Comparison of ENCODE assay signal across 25 cellular contexts in genomic region chr3:43155016-43155415, GRCh38.
"Had no signal": no experiment of that assay in that cellular context is flagged by ENCODE, and none has a peak within 500 bp of the region (broad histone marks: within the 10 kb centered on the region; RNA-seq: fewer than 3 reads in every experiment).

No MANE protein-coding gene starts in this region.

- H3K27me3 Mint-ChIP-seq: activated CD8-positive, alpha-beta T cell treated with anti-CD3 and anti-CD28 coated beads for 36 hours had no signal

- H3K4me3 ChIP-seq: adrenal gland, body of pancreas, gastrocnemius medialis, left lung, lung, prostate gland, sigmoid colon, stomach, tibial artery had no signal

- H3K27ac Mint-ChIP-seq: activated B cell treated with CpG ODN at 0.5 μM for 24 hours; activated CD8-positive, alpha-beta memory T cell treated with anti-CD3 and anti-CD28 coated beads, Interleukin-2, amount 10 ng/mL, durations not matched to agents 7 days and 5 days; activated CD8-positive, alpha-beta T cell treated with anti-CD3 and anti-CD28 coated beads for 36 hours; stimulated activated effector memory CD8-positive, alpha-beta T cell treated with anti-CD3 and anti-CD28 coated beads, Interleukin-12 subunit alpha, Interleukin-12 subunit beta, amount 100 ng/mL, for 72 hours; T-helper 2 cell treated with Interferon-gamma antibody and Interleukin-4, amounts not matched to agents 5 μg/mL and 100 μg/mL, for 36 hours had no signal

- H3K27ac ChIP-seq: adrenal gland, body of pancreas, epithelial cell of prostate, gastrocnemius medialis, left lung, neutrophil, prostate gland, tibial artery had no signal

- H3K36me3 Mint-ChIP-seq: activated CD8-positive, alpha-beta memory T cell treated with anti-CD3 and anti-CD28 coated beads, Interleukin-2, amount 10 ng/mL, durations not matched to agents 7 days and 5 days; stimulated activated effector memory CD8-positive, alpha-beta T cell treated with anti-CD3 and anti-CD28 coated beads, Interleukin-12 subunit alpha, Interleukin-12 subunit beta, amount 100 ng/mL, for 72 hours had no signal

- H3K27me3 ChIP-seq: adrenal gland, body of pancreas, gastrocnemius medialis, sigmoid colon, stomach, tibial artery had no signal

- H3K4me3 Mint-ChIP-seq: activated B cell treated with CpG ODN at 0.5 μM for 24 hours; activated CD8-positive, alpha-beta memory T cell treated with anti-CD3 and anti-CD28 coated beads, Interleukin-2, amount 10 ng/mL, durations not matched to agents 7 days and 5 days; activated CD8-positive, alpha-beta T cell treated with anti-CD3 and anti-CD28 coated beads for 36 hours; nephron progenitor cell; stimulated activated effector memory CD8-positive, alpha-beta T cell treated with anti-CD3 and anti-CD28 coated beads, Interleukin-12 subunit alpha, Interleukin-12 subunit beta, amount 100 ng/mL, for 72 hours; T-helper 2 cell treated with Interferon-gamma antibody and Interleukin-4, amounts not matched to agents 5 μg/mL and 100 μg/mL, for 36 hours had no signal

- H3K9me3 ChIP-seq: adrenal gland, body of pancreas, gastrocnemius medialis, left lung, neutrophil, prostate gland, sigmoid colon, stomach, tibial artery had no signal

- H3K4me1 Mint-ChIP-seq: activated B cell treated with CpG ODN at 0.5 μM for 24 hours had no signal

- FAIRE-seq: colon, islet of Langerhans, small intestine had no signal

- DNase-seq: activated B cell treated with CpG ODN at 0.5 μM for 24 hours; activated CD4-positive, alpha-beta T cell treated with anti-CD3 and anti-CD28 coated beads, Interleukin-2, amount 50 U/mL, for 1 hour; activated CD8-positive, alpha-beta memory T cell treated with anti-CD3 and anti-CD28 coated beads, Interleukin-2, amount 10 ng/mL, durations not matched to agents 7 days and 5 days; activated CD8-positive, alpha-beta T cell treated with anti-CD3 and anti-CD28 coated beads for 36 hours; activated naive CD4-positive, alpha-beta T cell; activated T-cell treated with anti-CD3 and anti-CD28 coated beads, Interleukin-2, amount 50 U/mL, for 48 hours; effector CD8-positive, alpha-beta T cell; stimulated activated CD4-positive, alpha-beta T cell treated with anti-CD3 and anti-CD28 coated beads, Interleukin-4, amount 100 ng/mL, for 24 hours had no signal

- H3K9me3 Mint-ChIP-seq: activated B cell treated with CpG ODN at 0.5 μM for 24 hours; activated CD8-positive, alpha-beta T cell treated with anti-CD3 and anti-CD28 coated beads for 36 hours; nephron progenitor cell; stimulated activated effector memory CD8-positive, alpha-beta T cell treated with anti-CD3 and anti-CD28 coated beads, Interleukin-12 subunit alpha, Interleukin-12 subunit beta, amount 100 ng/mL, for 72 hours; T-helper 2 cell treated with Interferon-gamma antibody and Interleukin-4, amounts not matched to agents 5 μg/mL and 100 μg/mL, for 36 hours had no signal

- H3K36me3 ChIP-seq: adrenal gland, gastrocnemius medialis, left lung, neutrophil, prostate gland, sigmoid colon, stomach, tibial artery had no signal

- ATAC-seq: activated CD8-positive, alpha-beta memory T cell treated with anti-CD3 and anti-CD28 coated beads, Interleukin-2, amount 10 ng/mL, durations not matched to agents 7 days and 5 days; activated CD8-positive, alpha-beta T cell treated with anti-CD3 and anti-CD28 coated beads for 36 hours; stimulated activated effector memory CD8-positive, alpha-beta T cell treated with anti-CD3 and anti-CD28 coated beads, Interleukin-12 subunit alpha, Interleukin-12 subunit beta, amount 100 ng/mL, for 72 hours had no signal

- H3K4me1 ChIP-seq: body of pancreas, left lung had no signal
